Comparison of ENCODE assay signal across 8 cellular contexts in the genomic region with DNA sequence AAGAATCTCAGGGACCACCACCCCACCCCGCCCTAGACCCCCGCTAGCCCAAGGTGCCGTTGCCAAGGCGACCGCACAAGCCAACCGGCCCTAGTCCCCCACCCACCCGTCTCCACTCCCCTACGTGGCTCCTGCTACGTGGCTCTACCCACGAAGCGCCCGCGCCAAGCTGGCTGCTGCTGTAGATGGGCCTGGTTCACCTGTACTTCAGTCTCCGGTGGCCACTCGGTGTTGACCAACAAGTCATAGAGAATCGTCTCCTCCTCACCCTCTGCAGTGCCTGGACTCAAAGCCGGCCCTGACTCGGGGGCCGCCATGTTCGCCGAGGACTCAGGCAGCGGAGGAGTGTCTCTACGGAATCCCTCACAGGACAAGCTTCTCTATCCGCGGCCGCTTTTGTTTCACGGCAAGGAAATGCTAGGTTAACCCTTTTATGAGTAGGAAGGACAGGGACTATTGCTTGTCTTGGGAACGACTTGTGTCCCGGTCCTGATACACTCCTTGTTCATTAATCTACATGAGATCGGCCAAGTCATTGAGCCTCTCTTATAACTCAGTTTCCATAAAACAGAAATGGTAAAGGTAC. TPM values are rescaled to one million over a fixed set of nuclear protein-coding genes. Genes with fewer than 3 reads are reported as not detected.
DNase-seq lines count a peak whose midpoint lies in the region; ATAC-seq, FAIRE-seq and TF ChIP-seq lines count a peak whose summit lies in the region.

A gene (minus strand): TSS at position 347 of the 586 bp plus-strand sequence. CDS start 30 bp downstream, at position 317.

- H3K27me3 ChIP-seq in HUES48 (ENCODE audit: control insufficient read depth, insufficient read depth, low read length) (no peaks in the 10 kb centered on the region; the same call in 1 of the 2 replicates), OCI-LY3 (ENCODE audit: low read depth, low read length) (no peaks in the 10 kb centered on the region), endothelial cell of umbilical vein (ENCODE audit: control insufficient read depth in 2 of 2, insufficient read depth in 2 of 2, low read length in 2 of 2) (no peaks in the 10 kb centered on the region)

- H3K36me3 ChIP-seq in HUES48 (ENCODE audit: control insufficient read depth, insufficient read depth, low read length) (no peaks in the 10 kb centered on the region), OCI-LY3 (replicated peaks; ENCODE audit: low read depth, low read length) (no peaks in the 10 kb centered on the region), endothelial cell of umbilical vein (ENCODE audit: control insufficient read depth in 2 of 2, extremely low read depth in 1 of 2, insufficient read depth in 2 of 2, low read length in 2 of 2) (no peaks in the 10 kb centered on the region)

- no peaks in the 10 kb centered on the region for H3K9me1 ChIP-seq in endothelial cell of umbilical vein (replicated peaks; ENCODE audit: control insufficient read depth, extremely low read depth, insufficient read depth, low read length)

- intact Hi-C loops in Calu3 (cut with micrococcal nuclease; ENCODE audit: unreplicated experiment) (no loop called here), endothelial cell of umbilical vein (cut with micrococcal nuclease) (loop anchor here (1.0 to 2.0 kb wide), 5 partner anchors 18 to 391 kb away; no protein-coding TSS in a partner anchor)

- H3K36me3 Mint-ChIP-seq in Calu3 (ENCODE audit: insufficient read depth, unreplicated experiment) = peaks cover 19% of the 10 kb centered on the region
- H3K36me3 Mint-ChIP-seq in mesothelial cell of epicardium = no peaks in the 10 kb centered on the region

- TF ChIP-seq CTCF in Calu3 (IDR thresholded peaks at IDR 0.05; ENCODE audit: unreplicated experiment) (no peak), OCI-LY3 (IDR thresholded peaks at IDR 0.05; ENCODE audit: low read depth, low read length) (no peak), endothelial cell of umbilical vein (IDR thresholded peaks at IDR 0.05; ENCODE audit: extremely low read depth in 1 of 2, insufficient read depth in 1 of 2, low read depth in 1 of 2, low read length in 2 of 2) (no peak), mesothelial cell of epicardium (IDR thresholded peaks at IDR 0.05; ENCODE audit: unreplicated experiment) (no peak)

- POLR2A ChIA-PET in endothelial cell of umbilical vein (lab: Charles Lee) = interaction anchor here (0.8 to 0.9 kb wide), 2 partner anchors 12 to 16 kb away, joined by 3 to 4 read pairs; no protein-coding TSS in a partner anchor

- peak; percentile 87 for ATAC-seq in GM21390 (IDR thresholded peaks at IDR 0.05; ENCODE audit: unreplicated experiment)

- peak; percentile 76 for TF ChIP-seq POLR2A in endothelial cell of umbilical vein (IDR thresholded peaks at IDR 0.05; ENCODE audit: low read depth, low read length)

- H4K20me1 ChIP-seq in OCI-LY3 (ENCODE audit: insufficient read depth, low read length) (no peaks in the 10 kb centered on the region), endothelial cell of umbilical vein (replicated peaks; ENCODE audit: control insufficient read depth, extremely low read depth, insufficient read depth, low read length) (peaks cover 2% of the 10 kb centered on the region)

- DNase-seq in Calu3 (peak; percentile 78), endothelial cell of umbilical vein (ENCODE audit: low read depth, low spot score) (peak; percentile 89), mesothelial cell of epicardium (ENCODE audit: low spot score in 2 of 2, unreplicated experiment in 2 of 2) (peak; percentile 33 to 73)
- peak; percentile 87 for DNase-seq in activated CD8-positive, alpha-beta memory T cell treated with anti-CD3 and anti-CD28 coated beads, Interleukin-2, amount 50 U/mL, for 48 hours
- DNase-seq in stimulated activated CD8-positive, alpha-beta memory T cell treated with anti-CD3 and anti-CD28 coated beads, Interleukin-15, amount 100 ng/mL, for 48 hours (ENCODE audit: low read depth in 2 of 2) = peak; percentile 51 to 68

- peak within 1 kb of the TSS; percentile 80 for H3K27ac ChIP-seq in HUES48 (ENCODE audit: low read depth, low read length)
- no peak within 1 kb of the TSS; the same call in 1 of the 2 replicates for H3K27ac ChIP-seq in OCI-LY3 (ENCODE audit: low read length)
- H3K27ac ChIP-seq in endothelial cell of umbilical vein (ENCODE audit: insufficient read depth, low read depth, low read length) = peak within 1 kb of the TSS; percentile 73

- no peaks in the 10 kb centered on the region for H3K9me3 ChIP-seq in HUES48 (ENCODE audit: control insufficient read depth, insufficient read depth, low read length)
- H3K9me3 ChIP-seq in OCI-LY3 (ENCODE audit: insufficient read depth, low read length) = no peaks in the 10 kb centered on the region
- H3K9me3 ChIP-seq in endothelial cell of umbilical vein (replicated peaks; ENCODE audit: control insufficient read depth, insufficient read depth, low read length) = no peaks in the 10 kb centered on the region

- CTCF ChIA-PET in Calu3 (lab: Charles Lee) = interaction anchor here (1.3 to 2.0 kb wide), 3 partner anchors 15 to 1264 kb away, joined by 3 to 7 read pairs (median 5); no protein-coding TSS in a partner anchor
- CTCF ChIA-PET in endothelial cell of umbilical vein (lab: Charles Lee) = interaction anchor here (0.7 to 3.8 kb wide), 5 partner anchors 16 to 29 kb away, joined by 3 to 87 read pairs (median 5); no protein-coding TSS in a partner anchor

- H3K27ac Mint-ChIP-seq in Calu3 (ENCODE audit: unreplicated experiment) (peak within 1 kb of the TSS; percentile 77), mesothelial cell of epicardium (peak within 1 kb of the TSS; percentile 99)

- H3K9me3 Mint-ChIP-seq in Calu3 (ENCODE audit: low read depth, unreplicated experiment) = no peaks in the 10 kb centered on the region
- H3K9me3 Mint-ChIP-seq in mesothelial cell of epicardium = no peaks in the 10 kb centered on the region

- H3K4me1 ChIP-seq in HUES48 (ENCODE audit: control insufficient read depth, insufficient read depth, low read length) (peaks cover 16% of the 10 kb centered on the region), OCI-LY3 (ENCODE audit: low read length) (peaks cover 20% of the 10 kb centered on the region), endothelial cell of umbilical vein (ENCODE audit: control insufficient read depth, extremely low read depth, insufficient read depth, low read length) (peaks cover 19% of the 10 kb centered on the region)

- dilution Hi-C loops in endothelial cell of umbilical vein (cut with MboI; ENCODE audit: extremely low pct_ligation_motif_present, low sequenced_read_pairs) = no loop called here

- FAIRE-seq in endothelial cell of umbilical vein (lab: Jason Lieb, UNC) = peak; percentile 89

- H3K9ac ChIP-seq in HUES48 (ENCODE audit: low read depth, low read length) = peak within 1 kb of the TSS; percentile 70
- peak within 1 kb of the TSS; percentile 83 for H3K9ac ChIP-seq in OCI-LY3 (ENCODE audit: low read length)
- peak within 1 kb of the TSS; percentile 67 for H3K9ac ChIP-seq in endothelial cell of umbilical vein (replicated peaks; ENCODE audit: extremely low read depth, insufficient read depth, low read length)

- H3K4me3 ChIP-seq in HUES48 (ENCODE audit: low read depth, low read length) = peak within 1 kb of the TSS; percentile 98
- peak within 1 kb of the TSS; percentile 100 for H3K4me3 ChIP-seq in OCI-LY3 (ENCODE audit: low read length)
- peak within 1 kb of the TSS; percentile 86 to 100 (median 93) for H3K4me3 ChIP-seq in endothelial cell of umbilical vein (replicated peaks in 1 of 3; ENCODE audit: insufficient read depth in 1 of 3, low read depth in 1 of 3, low read length in 3 of 3)

- H3K4me1 Mint-ChIP-seq in Calu3 (ENCODE audit: low read depth, unreplicated experiment) (peaks cover 20% of the 10 kb centered on the region), mesothelial cell of epicardium (peaks cover 31% of the 10 kb centered on the region)

- H3K4me2 ChIP-seq in OCI-LY3 (ENCODE audit: low read length) = peak within 1 kb of the TSS; percentile 99
- H3K4me2 ChIP-seq in endothelial cell of umbilical vein (ENCODE audit: insufficient read depth, low read length) = peak within 1 kb of the TSS; percentile 99

- H3K27me3 Mint-ChIP-seq in Calu3 (ENCODE audit: unreplicated experiment) (no peaks in the 10 kb centered on the region), mesothelial cell of epicardium (ENCODE audit: low read depth) (peaks cover 5% of the 10 kb centered on the region)

- H2AFZ ChIP-seq in OCI-LY3 (ENCODE audit: low read depth, low read length) = peak within 1 kb of the TSS; percentile 100
- peak within 1 kb of the TSS; percentile 100 for H2AFZ ChIP-seq in endothelial cell of umbilical vein (ENCODE audit: low read depth, low read length)

- BruUV-seq in Calu3 (replicated peaks; lab: Mats Ljungman, UMichigan) (no TSS peak), endothelial cell of umbilical vein (replicated peaks; lab: Mats Ljungman, UMichigan) (no TSS peak)

- H3K4me3 Mint-ChIP-seq in Calu3 (ENCODE audit: low read depth, unreplicated experiment) (peak within 1 kb of the TSS; percentile 96), mesothelial cell of epicardium (peak within 1 kb of the TSS; percentile 100)

- peaks cover 33% of the 10 kb centered on the region for H3K79me2 ChIP-seq in OCI-LY3 (ENCODE audit: low read length)
- peaks cover 30% of the 10 kb centered on the region for H3K79me2 ChIP-seq in endothelial cell of umbilical vein (ENCODE audit: control insufficient read depth, insufficient read depth, low read length)

TF ChIP-seq in endothelial cell of umbilical vein, 7 proteins besides CTCF, POLR2A, EP300 and RAD21 (continues in another document):
- no peak for TF ChIP-seq JUN (IDR thresholded peaks at IDR 0.05; ENCODE audit: borderline replicate concordance, insufficient read depth, insufficient read length, low read depth)
- peak; percentile 63 for TF ChIP-seq POLR2AphosphoS5 (IDR thresholded peaks at IDR 0.05; ENCODE audit: insufficient read depth, low read depth, low read length)
- TF ChIP-seq EZH2 (IDR thresholded peaks at IDR 0.05; ENCODE audit: borderline replicate concordance, low read depth, low read length, severe bottlenecking) = no peak
- TF ChIP-seq, protein P1, sequence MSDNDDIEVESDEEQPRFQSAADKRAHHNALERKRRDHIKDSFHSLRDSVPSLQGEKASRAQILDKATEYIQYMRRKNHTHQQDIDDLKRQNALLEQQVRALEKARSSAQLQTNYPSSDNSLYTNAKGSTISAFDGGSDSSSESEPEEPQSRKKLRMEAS (IDR thresholded peaks at IDR 0.05; ENCODE audit: insufficient read depth, insufficient read length) = no peak
- no peak for TF ChIP-seq FOS (IDR thresholded peaks at IDR 0.05; ENCODE audit: borderline replicate concordance, insufficient read depth, low read length)

RNA-seq across cellular contexts. Expression of the gene that starts here (rescaled TPM):
- total RNA-seq in Calu3 (2022) (25.9 and 30.4 TPM in 2 replicates), endothelial cell of umbilical vein (41.2 and 43.0 TPM in 2 replicates), mesothelial cell of epicardium (50.0 to 55.2 TPM (median 52.9 TPM) in 3 replicates)
- 29.0 and 29.4 TPM in 2 replicates for polyA plus RNA-seq in endothelial cell of umbilical vein
- polyA plus RNA-seq in endothelial cell of umbilical vein (2011; cell fraction: cytosol; rRNA removed) = 30.2 and 31.9 TPM in 2 replicates
- polyA plus RNA-seq in endothelial cell of umbilical vein (2011; cell fraction: nucleus; rRNA removed) = 42.4 and 43.2 TPM in 2 replicates
- polyA plus RNA-seq in endothelial cell of umbilical vein (2012) = 30.7 and 33.7 TPM in 2 replicates
- polyA minus RNA-seq in endothelial cell of umbilical vein = 85.7 and 112 TPM in 2 replicates
- polyA minus RNA-seq in endothelial cell of umbilical vein (2011; cell fraction: cytosol; rRNA and poly(A)+ RNA removed) = 22.2 TPM
- 88.9 and 139 TPM in 2 replicates for polyA minus RNA-seq in endothelial cell of umbilical vein (2011; cell fraction: nucleus; rRNA and poly(A)+ RNA removed)
